8 cellular contexts compared by ENCODE assay signal in genomic region chrX:68498044-68498507, GRCh38. TPM values are rescaled to one million over a fixed set of nuclear protein-coding genes. Genes with fewer than 3 reads are reported as not detected.
A peak's percentile ranks its signal among the peaks of the same experiment; 100 is the strongest.
DNase-seq lines count a peak whose midpoint lies in the region; ATAC-seq, FAIRE-seq and TF ChIP-seq lines count a peak whose summit lies in the region.

No MANE protein-coding gene starts in this region.

- ATAC-seq in PC-3 (no peak), HG03565 (IDR thresholded peaks at IDR 0.05; ENCODE audit: unreplicated experiment) (no peak)

- POLR2A ChIA-PET in PC-3 (lab: Charles Lee; ENCODE audit: unreplicated experiment) (no interaction called here), endothelial cell of umbilical vein (lab: Charles Lee) (no interaction called here)

- intact Hi-C loops in PC-3 (cut with micrococcal nuclease) (loop anchor here (2.0 kb wide), 2 partner anchors 65 to 301 kb away; partner anchors contain the start of gene OPHN1), endothelial cell of umbilical vein (cut with micrococcal nuclease) (loop anchor here (5.0 kb wide), 1 partner anchor 66 kb away; the partner anchor contains the start of gene OPHN1)

- peaks cover 9% of the 10 kb centered on the region; the same call in 1 of the 2 replicates for H3K4me1 ChIP-seq in PC-3 (ENCODE audit: insufficient read depth, low read length)
- peaks cover 5% of the 10 kb centered on the region for H3K4me1 ChIP-seq in endothelial cell of umbilical vein (ENCODE audit: control insufficient read depth, extremely low read depth, insufficient read depth, low read length)

- no peaks in the 10 kb centered on the region for H3K27me3 Mint-ChIP-seq in osteocyte (ENCODE audit: unreplicated experiment)

- H3K9me3 ChIP-seq in PC-3 (ENCODE audit: low read length): no peaks in the 10 kb centered on the region
- no peaks in the 10 kb centered on the region for H3K9me3 ChIP-seq in endothelial cell of umbilical vein (replicated peaks; ENCODE audit: control insufficient read depth, insufficient read depth, low read length)

- H3K4me2 ChIP-seq in PC-3 (ENCODE audit: low read length) (peak overlapping the region; percentile 89), endothelial cell of umbilical vein (ENCODE audit: insufficient read depth, low read length) (peak overlapping the region; percentile 68)

- no peaks in the 10 kb centered on the region for H3K9me3 Mint-ChIP-seq in osteocyte (ENCODE audit: unreplicated experiment)

- H3K79me2 ChIP-seq in PC-3 (ENCODE audit: low read length): peaks cover 50% of the 10 kb centered on the region
- peaks cover 34% of the 10 kb centered on the region for H3K79me2 ChIP-seq in endothelial cell of umbilical vein (ENCODE audit: control insufficient read depth, insufficient read depth, low read length)

- peak overlapping the region; percentile 90 for H3K4me3 Mint-ChIP-seq in osteocyte (ENCODE audit: unreplicated experiment)

- no peaks in the 10 kb centered on the region for H3K36me3 Mint-ChIP-seq in osteocyte (ENCODE audit: unreplicated experiment)

- H4K20me1 ChIP-seq in PC-3 (ENCODE audit: low read length) (no peaks in the 10 kb centered on the region), endothelial cell of umbilical vein (replicated peaks; ENCODE audit: control insufficient read depth, extremely low read depth, insufficient read depth, low read length) (no peaks in the 10 kb centered on the region)

- TF ChIP-seq CTCF in GM12865 (IDR thresholded peaks at IDR 0.05; ENCODE audit: insufficient read depth, low read depth, low read length, missing control alignments) (no peak), PC-3 (conservative IDR thresholded peaks at IDR 0.05; ENCODE audit: low read depth, low read length) (peak; percentile 30; the same call in 1 of the 2 replicates), endothelial cell of umbilical vein (IDR thresholded peaks at IDR 0.05; ENCODE audit: extremely low read depth in 1 of 2, insufficient read depth in 1 of 2, low read depth in 1 of 2, low read length in 2 of 2) (no peak), osteocyte (IDR thresholded peaks at IDR 0.05) (peak; percentile 23)

- BruUV-seq in PC-3 (replicated peaks; lab: Mats Ljungman, UMichigan) (TSS peak; percentile 80), endothelial cell of umbilical vein (replicated peaks; lab: Mats Ljungman, UMichigan) (no TSS peak)

- peak overlapping the region; percentile 60 for H3K4me3 ChIP-seq in GM12865 (ENCODE audit: low read depth, low read length)
- peak overlapping the region; percentile 99 for H3K4me3 ChIP-seq in PC-3 (ENCODE audit: low read length)
- H3K4me3 ChIP-seq in endothelial cell of umbilical vein (replicated peaks in 1 of 3; ENCODE audit: insufficient read depth in 1 of 3, low read depth in 1 of 3, low read length in 3 of 3): peak overlapping the region; percentile 67 to 95 (median 80)

- H3K27ac Mint-ChIP-seq in osteocyte (ENCODE audit: unreplicated experiment): peak overlapping the region; percentile 99

- dilution Hi-C loops in endothelial cell of umbilical vein (cut with MboI; ENCODE audit: extremely low pct_ligation_motif_present, low sequenced_read_pairs): no loop called here

- H3K4me1 Mint-ChIP-seq in osteocyte (ENCODE audit: unreplicated experiment): peaks cover 10% of the 10 kb centered on the region

- H2AFZ ChIP-seq in PC-3 (ENCODE audit: low read length): peak overlapping the region; percentile 80
- H2AFZ ChIP-seq in endothelial cell of umbilical vein (ENCODE audit: low read depth, low read length): peak overlapping the region; percentile 82

- H3K36me3 ChIP-seq in PC-3 (ENCODE audit: low read depth, low read length) (0 out of 2 replicates have a peak, but pooled peaks cover 10% of the 10 kb centered on the region), endothelial cell of umbilical vein (ENCODE audit: control insufficient read depth in 2 of 2, extremely low read depth in 1 of 2, insufficient read depth in 2 of 2, low read length in 2 of 2) (no peaks in the 10 kb centered on the region)

- CTCF ChIA-PET in PC-3 (lab: Charles Lee) (no interaction called here), endothelial cell of umbilical vein (lab: Charles Lee) (interaction anchor here (1.4 to 3.7 kb wide), 2 partner anchors 213 to 301 kb away, joined by 5 to 14 read pairs; no protein-coding TSS in a partner anchor)

- no peaks in the 10 kb centered on the region for H3K9me2 ChIP-seq in PC-3 (replicated peaks; ENCODE audit: low read length)

- H3K9ac ChIP-seq in PC-3 (ENCODE audit: low read length) (peak overlapping the region; percentile 99), endothelial cell of umbilical vein (replicated peaks; ENCODE audit: extremely low read depth, insufficient read depth, low read length) (peak overlapping the region; percentile 97)

- no peaks in the 10 kb centered on the region for H3K9me1 ChIP-seq in endothelial cell of umbilical vein (replicated peaks; ENCODE audit: control insufficient read depth, extremely low read depth, insufficient read depth, low read length)

- DNase-seq in GM12865 (ENCODE audit: low read depth): no peak
- peak; percentile 7 for DNase-seq in PC-3
- no peak for DNase-seq in endothelial cell of umbilical vein (ENCODE audit: low read depth, low spot score)
- no peak for DNase-seq in osteocyte (ENCODE audit: extremely low spot score, unreplicated experiment)
- no peak for DNase-seq in COR-L47 (lab: John Stamatoyannopoulos, UW)
- DNase-seq in cerebellum (ENCODE audit: low spot score): no peak
- DNase-seq in retina: no peak

- peak; percentile 48 for FAIRE-seq in endothelial cell of umbilical vein (lab: Jason Lieb, UNC)

- no peaks in the 10 kb centered on the region for H3K27me3 ChIP-seq in PC-3 (ENCODE audit: low read length)
- H3K27me3 ChIP-seq in endothelial cell of umbilical vein (ENCODE audit: control insufficient read depth in 2 of 2, insufficient read depth in 2 of 2, low read length in 2 of 2): no peaks in the 10 kb centered on the region

- H3F3A ChIP-seq in PC-3 (ENCODE audit: low read length, unreplicated experiment): no peaks in the 10 kb centered on the region

- TF ChIP-seq POLR2A in endothelial cell of umbilical vein (IDR thresholded peaks at IDR 0.05; ENCODE audit: low read depth, low read length): no peak

- H3K27ac ChIP-seq in PC-3 (ENCODE audit: low read length) (peak overlapping the region; percentile 94), endothelial cell of umbilical vein (ENCODE audit: insufficient read depth, low read depth, low read length) (peak overlapping the region; percentile 96)

TF ChIP-seq in endothelial cell of umbilical vein, 7 proteins besides CTCF, POLR2A, EP300 and RAD21:
- TF ChIP-seq, protein P1, sequence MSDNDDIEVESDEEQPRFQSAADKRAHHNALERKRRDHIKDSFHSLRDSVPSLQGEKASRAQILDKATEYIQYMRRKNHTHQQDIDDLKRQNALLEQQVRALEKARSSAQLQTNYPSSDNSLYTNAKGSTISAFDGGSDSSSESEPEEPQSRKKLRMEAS (IDR thresholded peaks at IDR 0.05; ENCODE audit: insufficient read depth, insufficient read length): no peak
- no peak for TF ChIP-seq EZH2 (IDR thresholded peaks at IDR 0.05; ENCODE audit: borderline replicate concordance, low read depth, low read length, severe bottlenecking)
- TF ChIP-seq MYC (IDR thresholded peaks at IDR 0.05; ENCODE audit: low read depth, low read length): no peak
- no peak for TF ChIP-seq JUN (IDR thresholded peaks at IDR 0.05; ENCODE audit: borderline replicate concordance, insufficient read depth, insufficient read length, low read depth)
- no peak for TF ChIP-seq FOS (IDR thresholded peaks at IDR 0.05; ENCODE audit: borderline replicate concordance, insufficient read depth, low read length)
- no peak for TF ChIP-seq GATA2 (IDR thresholded peaks at IDR 0.05; ENCODE audit: insufficient read depth, insufficient read length, low read depth, low read length)
- no peak for TF ChIP-seq POLR2AphosphoS5 (IDR thresholded peaks at IDR 0.05; ENCODE audit: insufficient read depth, low read depth, low read length)

RNA-seq across cellular contexts. Expression of gene YIPF6, which starts 0.8 kb away (rescaled TPM):
- 36.1 and 37.0 TPM in 2 replicates for total RNA-seq in PC-3 (2014; rRNA removed)
- 28.5 and 29.6 TPM in 2 replicates for total RNA-seq in endothelial cell of umbilical vein
- 15.4 and 17.1 TPM in 2 replicates for polyA plus RNA-seq in endothelial cell of umbilical vein
- polyA plus RNA-seq in endothelial cell of umbilical vein (2011; cell fraction: cytosol; rRNA removed): 10.1 and 11.4 TPM in 2 replicates
- 8.6 and 10.2 TPM in 2 replicates for polyA plus RNA-seq in endothelial cell of umbilical vein (2011; cell fraction: nucleus; rRNA removed)
- polyA plus RNA-seq in endothelial cell of umbilical vein (2012): 18.0 and 20.8 TPM in 2 replicates
- 25.4 and 32.0 TPM in 2 replicates for polyA minus RNA-seq in endothelial cell of umbilical vein
- 24.5 TPM for polyA minus RNA-seq in endothelial cell of umbilical vein (2011; cell fraction: cytosol; rRNA and poly(A)+ RNA removed)
- 13.0 and 16.7 TPM in 2 replicates for polyA minus RNA-seq in endothelial cell of umbilical vein (2011; cell fraction: nucleus; rRNA and poly(A)+ RNA removed)
- total RNA-seq in osteocyte: 38.5 and 40.0 TPM in 2 replicates
- 28.4 TPM for total RNA-seq in cerebellum

Comparison
In these comparisons a context has a peak if more than half of its experiments do, and no peak if none do; other contexts are left out.
1. CTCF ChIP-seq: peak in PC-3 (single experiment) and osteocyte (single experiment); none in GM12865 (single experiment) and endothelial cell of umbilical vein (0 of 2).
2. Peak in every context shown above with its lines, with median percentiles within 50 percentile points of each other: H3K4me3 ChIP-seq.